21 cellular contexts compared by ENCODE assay signal in genomic region chr9:90867101-90867500, GRCh38.
DNase-seq lines count a peak whose midpoint lies in the region; ATAC-seq, FAIRE-seq and TF ChIP-seq lines count a peak whose summit lies in the region.
"Had no signal": no experiment of that assay in that cellular context is flagged by ENCODE, and none has a peak within 500 bp of the region (broad histone marks: within the 10 kb centered on the region; RNA-seq: fewer than 3 reads in every experiment).

No MANE protein-coding gene starts in this region.

- no peak overlapping the region for H3K23ac ChIP-seq in neuronal stem cell (ENCODE audit: low read depth, low read length, poor library complexity)

- H3K4me2 ChIP-seq in neuronal stem cell (ENCODE audit: insufficient read depth, low read length, poor library complexity, severe bottlenecking) = no peak overlapping the region
- H3K4me2 ChIP-seq: A549, BLaER1, GM23338 had no signal

- no peak overlapping the region for H3K27ac Mint-ChIP-seq in activated CD8-positive, alpha-beta T cell treated with anti-CD3 and anti-CD28 coated beads, Interleukin-2, amount 10 ng/mL, durations not matched to agents 7 days and 5 days
- H3K27ac Mint-ChIP-seq in activated CD8-positive, alpha-beta T cell treated with anti-CD3 and anti-CD28 coated beads for 36 hours = no peak overlapping the region
- H3K27ac Mint-ChIP-seq: CD8-positive, alpha-beta T cell; GM23338; HFFc6 had no signal

- no peaks in the 10 kb centered on the region for H3K36me3 Mint-ChIP-seq in activated CD8-positive, alpha-beta T cell treated with anti-CD3 and anti-CD28 coated beads, Interleukin-2, amount 10 ng/mL, durations not matched to agents 7 days and 5 days (ENCODE audit: low read depth)
- H3K36me3 Mint-ChIP-seq in activated CD8-positive, alpha-beta T cell treated with anti-CD3 and anti-CD28 coated beads for 36 hours (ENCODE audit: low read depth) = no peaks in the 10 kb centered on the region
- H3K36me3 Mint-ChIP-seq: CD8-positive, alpha-beta T cell had no signal

- no peak overlapping the region for H3K9ac ChIP-seq in kidney (ENCODE audit: low read length in 2 of 2)
- no peak overlapping the region for H3K9ac ChIP-seq in neuronal stem cell (ENCODE audit: low read depth, low read length, poor library complexity)
- H3K9ac ChIP-seq: BLaER1 had no signal

- H2BK120ac ChIP-seq in neuronal stem cell (ENCODE audit: low read depth, low read length) = no peak overlapping the region

- H3K27me3 Mint-ChIP-seq in activated CD8-positive, alpha-beta T cell treated with anti-CD3 and anti-CD28 coated beads, Interleukin-2, amount 10 ng/mL, durations not matched to agents 7 days and 5 days (ENCODE audit: low read depth) = peaks cover 2% of the 10 kb centered on the region
- no peaks in the 10 kb centered on the region for H3K27me3 Mint-ChIP-seq in activated CD8-positive, alpha-beta T cell treated with anti-CD3 and anti-CD28 coated beads for 36 hours

- peaks cover 0 to 2% of the 10 kb centered on the region in 2 donors for H3K36me3 ChIP-seq in kidney (ENCODE audit: control insufficient read depth in 1 of 2, insufficient read depth in 2 of 2, low read length in 2 of 2)
- no peaks in the 10 kb centered on the region for H3K36me3 ChIP-seq in neuronal stem cell (replicated peaks in 1 of 2; ENCODE audit: control insufficient read depth in 2 of 2, insufficient read depth in 2 of 2, low read length in 2 of 2)

- H4K91ac ChIP-seq in neuronal stem cell (ENCODE audit: low read depth, low read length, poor library complexity) = no peak overlapping the region

- H3K9me3 ChIP-seq in kidney (ENCODE audit: control insufficient read depth in 1 of 2, low read length in 2 of 2) (no peaks in the 10 kb centered on the region), neuronal stem cell (replicated peaks in 1 of 2; ENCODE audit: control insufficient read depth in 2 of 2, insufficient read depth in 1 of 2, low read depth in 1 of 2, low read length in 2 of 2) (no peaks in the 10 kb centered on the region)
- H3K9me3 ChIP-seq: A549, BLaER1 had no signal

- POLR2A ChIA-PET in activated CD8-positive, alpha-beta T cell treated with anti-CD3 and anti-CD28 coated beads, Interleukin-2, amount 10 ng/mL, durations not matched to agents 7 days and 5 days (lab: Charles Lee) = no interaction called here
- POLR2A ChIA-PET in activated CD8-positive, alpha-beta T cell treated with anti-CD3 and anti-CD28 coated beads for 36 hours (lab: Charles Lee) = no interaction called here

- FAIRE-seq in kidney (lab: Jason Lieb, UNC) = no peak
- FAIRE-seq: A549, GM19239, H54 had no signal

- H3K4me1 ChIP-seq in kidney (ENCODE audit: control insufficient read depth in 1 of 2, insufficient read depth in 1 of 2, low read depth in 1 of 2, low read length in 2 of 2) (no peaks in the 10 kb centered on the region), neuronal stem cell (ENCODE audit: control insufficient read depth in 2 of 2, insufficient read depth in 1 of 2, low read depth in 1 of 2, low read length in 2 of 2) (no peaks in the 10 kb centered on the region)
- H3K4me1 ChIP-seq: A549 had no signal

- no peak overlapping the region for H4K8ac ChIP-seq in neuronal stem cell (ENCODE audit: low read depth, low read length)

- no peak overlapping the region for H3K4me3 Mint-ChIP-seq in activated CD8-positive, alpha-beta T cell treated with anti-CD3 and anti-CD28 coated beads, Interleukin-2, amount 10 ng/mL, durations not matched to agents 7 days and 5 days
- no peak overlapping the region for H3K4me3 Mint-ChIP-seq in activated CD8-positive, alpha-beta T cell treated with anti-CD3 and anti-CD28 coated beads for 36 hours
- H3K4me3 Mint-ChIP-seq: CD8-positive, alpha-beta T cell; GM23338; HFFc6 had no signal

- TF ChIP-seq CTCF in activated CD8-positive, alpha-beta T cell treated with anti-CD3 and anti-CD28 coated beads for 36 hours (IDR thresholded peaks at IDR 0.05) = no peak
- TF ChIP-seq CTCF in kidney (IDR thresholded peaks at IDR 0.05; ENCODE audit: borderline replicate concordance, extremely low read depth, insufficient read depth) = no peak

- intact Hi-C loops in activated CD8-positive, alpha-beta T cell treated with anti-CD3 and anti-CD28 coated beads for 36 hours (cut with micrococcal nuclease) = no loop called here
- intact Hi-C loops in kidney (cut with DNase I) = no loop called here

- no peak overlapping the region for H3K4ac ChIP-seq in neuronal stem cell (ENCODE audit: low read length)

- H3K4me3 ChIP-seq in kidney (ENCODE audit: low read length in 2 of 2) (no peak overlapping the region), neuronal stem cell (ENCODE audit: low read length in 2 of 2) (no peak overlapping the region)
- H3K4me3 ChIP-seq: A549, BLaER1, GM23338 had no signal

- H3K9me3 Mint-ChIP-seq in activated CD8-positive, alpha-beta T cell treated with anti-CD3 and anti-CD28 coated beads, Interleukin-2, amount 10 ng/mL, durations not matched to agents 7 days and 5 days (ENCODE audit: insufficient read depth) = no peaks in the 10 kb centered on the region
- no peaks in the 10 kb centered on the region for H3K9me3 Mint-ChIP-seq in activated CD8-positive, alpha-beta T cell treated with anti-CD3 and anti-CD28 coated beads for 36 hours
- H3K9me3 Mint-ChIP-seq: CD8-positive, alpha-beta T cell; GM23338; HFFc6 had no signal

- H3K79me1 ChIP-seq in neuronal stem cell (ENCODE audit: low read depth, low read length) = no peaks in the 10 kb centered on the region

- peak overlapping the region; percentile 6 for H3K18ac ChIP-seq in neuronal stem cell (ENCODE audit: low read length)

- no peak overlapping the region for H2AK5ac ChIP-seq in neuronal stem cell (ENCODE audit: low read depth, low read length)

- no peak overlapping the region for H2BK15ac ChIP-seq in neuronal stem cell (ENCODE audit: low read length)

- no peak overlapping the region for H3K14ac ChIP-seq in neuronal stem cell (ENCODE audit: low read length)

- no CpG with 5 or more reads among the region's 14 CpGs for WGBS in neuronal stem cell (ENCODE audit: extremely low coverage in 2 of 2, insufficient read length in 2 of 2, insufficient replicate concordance in 1 of 2), 2 donors

- H3K4me1 Mint-ChIP-seq in activated CD8-positive, alpha-beta T cell treated with anti-CD3 and anti-CD28 coated beads, Interleukin-2, amount 10 ng/mL, durations not matched to agents 7 days and 5 days (ENCODE audit: low read depth) = peaks cover 10% of the 10 kb centered on the region
- peaks cover 8% of the 10 kb centered on the region for H3K4me1 Mint-ChIP-seq in activated CD8-positive, alpha-beta T cell treated with anti-CD3 and anti-CD28 coated beads for 36 hours (ENCODE audit: low read depth)

- no peak overlapping the region for H2BK12ac ChIP-seq in neuronal stem cell (ENCODE audit: low read length)

- CTCF ChIA-PET in activated CD8-positive, alpha-beta T cell treated with anti-CD3 and anti-CD28 coated beads, Interleukin-2, amount 10 ng/mL, durations not matched to agents 7 days and 5 days (lab: Charles Lee) = interaction anchor here (2.0 kb wide), 1 partner anchor 81 kb away, joined by 5 read pairs; no protein-coding TSS in a partner anchor
- CTCF ChIA-PET in activated CD8-positive, alpha-beta T cell treated with anti-CD3 and anti-CD28 coated beads for 36 hours (lab: Charles Lee) = interaction anchor here (1.3 kb wide), 1 partner anchor 1265 kb away, joined by 3 read pairs; no protein-coding TSS in a partner anchor

- H2BK5ac ChIP-seq in neuronal stem cell (ENCODE audit: low read length) = no peak overlapping the region

- peak; percentile 12 for DNase-seq in activated CD8-positive, alpha-beta T cell treated with anti-CD3 and anti-CD28 coated beads, Interleukin-2, amount 10 ng/mL, durations not matched to agents 7 days and 5 days
- no peak for DNase-seq in activated CD8-positive, alpha-beta T cell treated with anti-CD3 and anti-CD28 coated beads for 36 hours
- DNase-seq in OCI-M1 (lab: John Stamatoyannopoulos, UW) (peak; percentile 2), kidney (peak; percentile 49), neuronal stem cell (ENCODE audit: low spot score) (no peak)
- DNase-seq: AML-193; Calu3; CD8-positive, alpha-beta T cell; DMS79 treated with DMSO at 0.1 percent for 48 hours; GF-D8; HCEC 1CT; HFFc6 had no signal

- ATAC-seq in activated CD8-positive, alpha-beta T cell treated with anti-CD3 and anti-CD28 coated beads, Interleukin-2, amount 10 ng/mL, durations not matched to agents 7 days and 5 days = no peak
- no peak for ATAC-seq in activated CD8-positive, alpha-beta T cell treated with anti-CD3 and anti-CD28 coated beads for 36 hours
- no peak for ATAC-seq in GM18511 (IDR thresholded peaks at IDR 0.05; ENCODE audit: unreplicated experiment)
- no peak for ATAC-seq in HG02642 (IDR thresholded peaks at IDR 0.05; ENCODE audit: poor library complexity, unreplicated experiment)
- no peak for ATAC-seq in GM21367 (IDR thresholded peaks at IDR 0.05; ENCODE audit: unreplicated experiment)
- ATAC-seq: A549; CD8-positive, alpha-beta T cell; GM23338 had no signal

- H3K27me3 ChIP-seq in neuronal stem cell (ENCODE audit: control insufficient read depth in 3 of 3, insufficient read depth in 3 of 3, low read depth in 1 of 3, low read length in 3 of 3) = no peaks in the 10 kb centered on the region
- H3K27me3 ChIP-seq: BLaER1 had no signal

- H2AFZ ChIP-seq in neuronal stem cell (ENCODE audit: low read length) = no peak overlapping the region
- H2AFZ ChIP-seq: GM23338 had no signal

- H3K27ac ChIP-seq in kidney (ENCODE audit: low read depth in 2 of 2, low read length in 2 of 2) (no peak overlapping the region), neuronal stem cell (replicated peaks; ENCODE audit: low read length) (no peak overlapping the region)
- H3K27ac ChIP-seq: 22Rv1, A549, BLaER1 had no signal

Comparison
In these comparisons a context has a peak if more than half of its experiments do, and no peak if none do; other contexts are left out.
1. DNase-seq: peak in activated CD8-positive, alpha-beta T cell treated with anti-CD3 and anti-CD28 coated beads, Interleukin-2, amount 10 ng/mL, durations not matched to agents 7 days and 5 days (single experiment), OCI-M1 (single experiment) and kidney (single experiment); none in activated CD8-positive, alpha-beta T cell treated with anti-CD3 and anti-CD28 coated beads for 36 hours (single experiment) and neuronal stem cell (single experiment).